1 cellular context compared by ENCODE assay signal in the genomic region with DNA sequence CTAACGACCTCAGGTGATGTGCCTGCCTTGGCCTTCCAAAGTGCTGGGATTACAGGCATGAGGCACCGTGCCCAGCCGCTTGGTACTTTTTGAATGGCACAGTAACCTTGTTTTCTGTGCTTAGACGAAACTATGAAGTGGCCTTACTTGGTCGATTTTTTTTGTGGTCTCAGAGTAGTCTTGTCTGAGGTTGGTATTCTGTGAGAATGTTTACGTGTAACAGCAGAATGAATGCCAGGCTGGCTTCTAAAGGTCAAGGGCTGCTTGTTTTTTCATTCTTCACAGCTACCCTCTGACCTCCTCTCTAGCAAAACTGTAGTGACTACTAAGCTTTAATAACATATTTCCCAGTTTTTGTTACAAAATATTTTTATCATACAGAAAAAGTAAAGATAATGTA.
A peak's percentile ranks its signal among the peaks of the same experiment; 100 is the strongest.
TF ChIP-seq lines count a peak whose summit lies in the region.

No MANE protein-coding gene starts in this region.

TF ChIP-seq in HepG2, 621 proteins besides CTCF, POLR2A, EP300 and RAD21 (continued from another document and continues in another):
- TF ChIP-seq, protein P1, sequence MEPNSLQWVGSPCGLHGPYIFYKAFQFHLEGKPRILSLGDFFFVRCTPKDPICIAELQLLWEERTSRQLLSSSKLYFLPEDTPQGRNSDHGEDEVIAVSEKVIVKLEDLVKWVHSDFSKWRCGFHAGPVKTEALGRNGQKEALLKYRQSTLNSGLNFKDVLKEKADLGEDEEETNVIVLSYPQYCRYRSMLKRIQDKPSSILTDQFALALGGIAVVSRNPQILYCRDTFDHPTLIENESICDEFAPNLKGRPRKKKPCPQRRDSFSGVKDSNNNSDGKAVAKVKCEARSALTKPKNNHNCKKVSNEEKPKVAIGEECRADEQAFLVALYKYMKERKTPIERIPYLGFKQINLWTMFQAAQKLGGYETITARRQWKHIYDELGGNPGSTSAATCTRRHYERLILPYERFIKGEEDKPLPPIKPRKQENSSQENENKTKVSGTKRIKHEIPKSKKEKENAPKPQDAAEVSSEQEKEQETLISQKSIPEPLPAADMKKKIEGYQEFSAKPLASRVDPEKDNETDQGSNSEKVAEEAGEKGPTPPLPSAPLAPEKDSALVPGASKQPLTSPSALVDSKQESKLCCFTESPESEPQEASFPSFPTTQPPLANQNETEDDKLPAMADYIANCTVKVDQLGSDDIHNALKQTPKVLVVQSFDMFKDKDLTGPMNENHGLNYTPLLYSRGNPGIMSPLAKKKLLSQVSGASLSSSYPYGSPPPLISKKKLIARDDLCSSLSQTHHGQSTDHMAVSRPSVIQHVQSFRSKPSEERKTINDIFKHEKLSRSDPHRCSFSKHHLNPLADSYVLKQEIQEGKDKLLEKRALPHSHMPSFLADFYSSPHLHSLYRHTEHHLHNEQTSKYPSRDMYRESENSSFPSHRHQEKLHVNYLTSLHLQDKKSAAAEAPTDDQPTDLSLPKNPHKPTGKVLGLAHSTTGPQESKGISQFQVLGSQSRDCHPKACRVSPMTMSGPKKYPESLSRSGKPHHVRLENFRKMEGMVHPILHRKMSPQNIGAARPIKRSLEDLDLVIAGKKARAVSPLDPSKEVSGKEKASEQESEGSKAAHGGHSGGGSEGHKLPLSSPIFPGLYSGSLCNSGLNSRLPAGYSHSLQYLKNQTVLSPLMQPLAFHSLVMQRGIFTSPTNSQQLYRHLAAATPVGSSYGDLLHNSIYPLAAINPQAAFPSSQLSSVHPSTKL (CRISPR knock-in tag; IDR thresholded peaks at IDR 0.05): peak; percentile 66
- TF ChIP-seq FOXA3 (CRISPR knock-in tag; IDR thresholded peaks at IDR 0.05): 0 out of 2 replicates have a peak, but pooled peaks have one; percentile 37
- TF ChIP-seq FOXO1 (CRISPR knock-in tag; IDR thresholded peaks at IDR 0.05): peak; percentile 64; the same call in 1 of the 2 replicates
- TF ChIP-seq, protein P2, sequence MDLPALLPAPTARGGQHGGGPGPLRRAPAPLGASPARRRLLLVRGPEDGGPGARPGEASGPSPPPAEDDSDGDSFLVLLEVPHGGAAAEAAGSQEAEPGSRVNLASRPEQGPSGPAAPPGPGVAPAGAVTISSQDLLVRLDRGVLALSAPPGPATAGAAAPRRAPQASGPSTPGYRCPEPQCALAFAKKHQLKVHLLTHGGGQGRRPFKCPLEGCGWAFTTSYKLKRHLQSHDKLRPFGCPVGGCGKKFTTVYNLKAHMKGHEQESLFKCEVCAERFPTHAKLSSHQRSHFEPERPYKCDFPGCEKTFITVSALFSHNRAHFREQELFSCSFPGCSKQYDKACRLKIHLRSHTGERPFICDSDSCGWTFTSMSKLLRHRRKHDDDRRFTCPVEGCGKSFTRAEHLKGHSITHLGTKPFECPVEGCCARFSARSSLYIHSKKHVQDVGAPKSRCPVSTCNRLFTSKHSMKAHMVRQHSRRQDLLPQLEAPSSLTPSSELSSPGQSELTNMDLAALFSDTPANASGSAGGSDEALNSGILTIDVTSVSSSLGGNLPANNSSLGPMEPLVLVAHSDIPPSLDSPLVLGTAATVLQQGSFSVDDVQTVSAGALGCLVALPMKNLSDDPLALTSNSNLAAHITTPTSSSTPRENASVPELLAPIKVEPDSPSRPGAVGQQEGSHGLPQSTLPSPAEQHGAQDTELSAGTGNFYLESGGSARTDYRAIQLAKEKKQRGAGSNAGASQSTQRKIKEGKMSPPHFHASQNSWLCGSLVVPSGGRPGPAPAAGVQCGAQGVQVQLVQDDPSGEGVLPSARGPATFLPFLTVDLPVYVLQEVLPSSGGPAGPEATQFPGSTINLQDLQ (CRISPR knock-in tag; IDR thresholded peaks at IDR 0.05): no peak
- TF ChIP-seq NR2F1 (CRISPR knock-in tag; IDR thresholded peaks at IDR 0.05): peak; percentile 67 to 84; a peak in 3 of 4 replicates
- TF ChIP-seq, protein P3, sequence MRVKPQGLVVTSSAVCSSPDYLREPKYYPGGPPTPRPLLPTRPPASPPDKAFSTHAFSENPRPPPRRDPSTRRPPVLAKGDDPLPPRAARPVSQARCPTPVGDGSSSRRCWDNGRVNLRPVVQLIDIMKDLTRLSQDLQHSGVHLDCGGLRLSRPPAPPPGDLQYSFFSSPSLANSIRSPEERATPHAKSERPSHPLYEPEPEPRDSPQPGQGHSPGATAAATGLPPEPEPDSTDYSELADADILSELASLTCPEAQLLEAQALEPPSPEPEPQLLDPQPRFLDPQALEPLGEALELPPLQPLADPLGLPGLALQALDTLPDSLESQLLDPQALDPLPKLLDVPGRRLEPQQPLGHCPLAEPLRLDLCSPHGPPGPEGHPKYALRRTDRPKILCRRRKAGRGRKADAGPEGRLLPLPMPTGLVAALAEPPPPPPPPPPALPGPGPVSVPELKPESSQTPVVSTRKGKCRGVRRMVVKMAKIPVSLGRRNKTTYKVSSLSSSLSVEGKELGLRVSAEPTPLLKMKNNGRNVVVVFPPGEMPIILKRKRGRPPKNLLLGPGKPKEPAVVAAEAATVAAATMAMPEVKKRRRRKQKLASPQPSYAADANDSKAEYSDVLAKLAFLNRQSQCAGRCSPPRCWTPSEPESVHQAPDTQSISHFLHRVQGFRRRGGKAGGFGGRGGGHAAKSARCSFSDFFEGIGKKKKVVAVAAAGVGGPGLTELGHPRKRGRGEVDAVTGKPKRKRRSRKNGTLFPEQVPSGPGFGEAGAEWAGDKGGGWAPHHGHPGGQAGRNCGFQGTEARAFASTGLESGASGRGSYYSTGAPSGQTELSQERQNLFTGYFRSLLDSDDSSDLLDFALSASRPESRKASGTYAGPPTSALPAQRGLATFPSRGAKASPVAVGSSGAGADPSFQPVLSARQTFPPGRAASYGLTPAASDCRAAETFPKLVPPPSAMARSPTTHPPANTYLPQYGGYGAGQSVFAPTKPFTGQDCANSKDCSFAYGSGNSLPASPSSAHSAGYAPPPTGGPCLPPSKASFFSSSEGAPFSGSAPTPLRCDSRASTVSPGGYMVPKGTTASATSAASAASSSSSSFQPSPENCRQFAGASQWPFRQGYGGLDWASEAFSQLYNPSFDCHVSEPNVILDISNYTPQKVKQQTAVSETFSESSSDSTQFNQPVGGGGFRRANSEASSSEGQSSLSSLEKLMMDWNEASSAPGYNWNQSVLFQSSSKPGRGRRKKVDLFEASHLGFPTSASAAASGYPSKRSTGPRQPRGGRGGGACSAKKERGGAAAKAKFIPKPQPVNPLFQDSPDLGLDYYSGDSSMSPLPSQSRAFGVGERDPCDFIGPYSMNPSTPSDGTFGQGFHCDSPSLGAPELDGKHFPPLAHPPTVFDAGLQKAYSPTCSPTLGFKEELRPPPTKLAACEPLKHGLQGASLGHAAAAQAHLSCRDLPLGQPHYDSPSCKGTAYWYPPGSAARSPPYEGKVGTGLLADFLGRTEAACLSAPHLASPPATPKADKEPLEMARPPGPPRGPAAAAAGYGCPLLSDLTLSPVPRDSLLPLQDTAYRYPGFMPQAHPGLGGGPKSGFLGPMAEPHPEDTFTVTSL (CRISPR knock-in tag; IDR thresholded peaks at IDR 0.05; ENCODE audit: borderline replicate concordance): peak; percentile 19; the same call in 1 of the 2 replicates
- TF ChIP-seq KLF13 (CRISPR knock-in tag; IDR thresholded peaks at IDR 0.05): no peak
- TF ChIP-seq, protein P4, sequence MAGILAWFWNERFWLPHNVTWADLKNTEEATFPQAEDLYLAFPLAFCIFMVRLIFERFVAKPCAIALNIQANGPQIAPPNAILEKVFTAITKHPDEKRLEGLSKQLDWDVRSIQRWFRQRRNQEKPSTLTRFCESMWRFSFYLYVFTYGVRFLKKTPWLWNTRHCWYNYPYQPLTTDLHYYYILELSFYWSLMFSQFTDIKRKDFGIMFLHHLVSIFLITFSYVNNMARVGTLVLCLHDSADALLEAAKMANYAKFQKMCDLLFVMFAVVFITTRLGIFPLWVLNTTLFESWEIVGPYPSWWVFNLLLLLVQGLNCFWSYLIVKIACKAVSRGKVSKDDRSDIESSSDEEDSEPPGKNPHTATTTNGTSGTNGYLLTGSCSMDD (CRISPR knock-in tag; IDR thresholded peaks at IDR 0.05): no peak
- no peak for TF ChIP-seq SOX6 (IDR thresholded peaks at IDR 0.05)
- 0 out of 2 replicates have a peak, but pooled peaks have one; percentile 30 for TF ChIP-seq SOX6 (CRISPR knock-in tag; IDR thresholded peaks at IDR 0.05)
- TF ChIP-seq IRF2 (CRISPR knock-in tag; IDR thresholded peaks at IDR 0.05): 0 out of 2 replicates have a peak, but pooled peaks have one; percentile 19
- TF ChIP-seq, protein P5, sequence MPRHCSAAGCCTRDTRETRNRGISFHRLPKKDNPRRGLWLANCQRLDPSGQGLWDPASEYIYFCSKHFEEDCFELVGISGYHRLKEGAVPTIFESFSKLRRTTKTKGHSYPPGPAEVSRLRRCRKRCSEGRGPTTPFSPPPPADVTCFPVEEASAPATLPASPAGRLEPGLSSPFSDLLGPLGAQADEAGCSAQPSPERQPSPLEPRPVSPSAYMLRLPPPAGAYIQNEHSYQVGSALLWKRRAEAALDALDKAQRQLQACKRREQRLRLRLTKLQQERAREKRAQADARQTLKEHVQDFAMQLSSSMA (CRISPR knock-in tag; IDR thresholded peaks at IDR 0.05): no peak
- TF ChIP-seq, protein P6, sequence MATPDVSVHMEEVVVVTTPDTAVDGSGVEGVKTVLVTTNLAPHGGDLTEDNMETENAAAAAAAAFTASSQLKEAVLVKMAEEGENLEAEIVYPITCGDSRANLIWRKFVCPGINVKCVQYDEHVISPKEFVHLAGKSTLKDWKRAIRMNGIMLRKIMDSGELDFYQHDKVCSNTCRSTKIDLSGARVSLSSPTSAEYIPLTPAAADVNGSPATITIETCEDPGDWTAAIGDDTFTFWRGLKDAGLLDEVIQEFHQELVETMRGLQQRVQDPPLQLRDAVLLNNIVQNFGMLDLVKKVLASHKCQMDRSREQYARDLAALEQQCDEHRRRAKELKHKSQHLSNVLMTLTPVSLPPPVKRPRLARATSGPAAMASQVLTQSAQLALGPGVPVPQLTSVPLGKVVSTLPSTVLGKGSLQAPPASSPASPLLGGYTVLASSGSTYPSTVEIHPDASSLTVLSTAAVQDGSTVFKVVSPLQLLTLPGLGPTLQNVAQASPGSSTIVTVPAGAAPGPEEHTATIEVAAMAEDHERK (CRISPR knock-in tag; IDR thresholded peaks at IDR 0.05; ENCODE audit: low read depth): no peak
- peak; percentile 37; the same call in 1 of the 2 replicates for TF ChIP-seq RXRB (CRISPR knock-in tag; IDR thresholded peaks at IDR 0.05; ENCODE audit: borderline replicate concordance)
- TF ChIP-seq NFKBIZ (CRISPR knock-in tag; IDR thresholded peaks at IDR 0.05): no peak
- peak; percentile 64 for TF ChIP-seq RARA (CRISPR knock-in tag; IDR thresholded peaks at IDR 0.05)
- no peak for TF ChIP-seq KAT7 (CRISPR knock-in tag; IDR thresholded peaks at IDR 0.05; ENCODE audit: borderline replicate concordance)
- TF ChIP-seq, protein P7, sequence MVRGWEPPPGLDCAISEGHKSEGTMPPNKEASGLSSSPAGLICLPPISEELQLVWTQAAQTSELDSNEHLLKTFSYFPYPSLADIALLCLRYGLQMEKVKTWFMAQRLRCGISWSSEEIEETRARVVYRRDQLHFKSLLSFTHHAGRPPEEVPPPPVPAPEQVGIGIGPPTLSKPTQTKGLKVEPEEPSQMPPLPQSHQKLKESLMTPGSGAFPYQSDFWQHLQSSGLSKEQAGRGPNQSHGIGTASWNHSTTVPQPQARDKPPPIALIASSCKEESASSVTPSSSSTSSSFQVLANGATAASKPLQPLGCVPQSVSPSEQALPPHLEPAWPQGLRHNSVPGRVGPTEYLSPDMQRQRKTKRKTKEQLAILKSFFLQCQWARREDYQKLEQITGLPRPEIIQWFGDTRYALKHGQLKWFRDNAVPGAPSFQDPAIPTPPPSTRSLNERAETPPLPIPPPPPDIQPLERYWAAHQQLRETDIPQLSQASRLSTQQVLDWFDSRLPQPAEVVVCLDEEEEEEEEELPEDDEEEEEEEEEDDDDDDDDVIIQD (CRISPR knock-in tag; IDR thresholded peaks at IDR 0.05; ENCODE audit: low read depth): peak; percentile 87; the same call in 1 of the 2 replicates
- TF ChIP-seq, protein P8, sequence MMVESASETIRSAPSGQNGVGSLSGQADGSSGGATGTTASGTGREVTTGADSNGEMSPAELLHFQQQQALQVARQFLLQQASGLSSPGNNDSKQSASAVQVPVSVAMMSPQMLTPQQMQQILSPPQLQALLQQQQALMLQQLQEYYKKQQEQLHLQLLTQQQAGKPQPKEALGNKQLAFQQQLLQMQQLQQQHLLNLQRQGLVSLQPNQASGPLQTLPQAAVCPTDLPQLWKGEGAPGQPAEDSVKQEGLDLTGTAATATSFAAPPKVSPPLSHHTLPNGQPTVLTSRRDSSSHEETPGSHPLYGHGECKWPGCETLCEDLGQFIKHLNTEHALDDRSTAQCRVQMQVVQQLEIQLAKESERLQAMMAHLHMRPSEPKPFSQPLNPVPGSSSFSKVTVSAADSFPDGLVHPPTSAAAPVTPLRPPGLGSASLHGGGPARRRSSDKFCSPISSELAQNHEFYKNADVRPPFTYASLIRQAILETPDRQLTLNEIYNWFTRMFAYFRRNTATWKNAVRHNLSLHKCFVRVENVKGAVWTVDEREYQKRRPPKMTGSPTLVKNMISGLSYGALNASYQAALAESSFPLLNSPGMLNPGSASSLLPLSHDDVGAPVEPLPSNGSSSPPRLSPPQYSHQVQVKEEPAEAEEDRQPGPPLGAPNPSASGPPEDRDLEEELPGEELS (CRISPR knock-in tag; IDR thresholded peaks at IDR 0.05): peak; percentile 19; the same call in 1 of the 2 replicates
- no peak for TF ChIP-seq PHB2 (IDR thresholded peaks at IDR 0.05; ENCODE audit: partially characterized antibody)
- no peak for TF ChIP-seq SOX13 (IDR thresholded peaks at IDR 0.05)
- TF ChIP-seq SOX13 (CRISPR knock-in tag; conservative IDR thresholded peaks at IDR 0.05 in 1 of 2, IDR thresholded peaks at IDR 0.05 in 1 of 2): peak in 1 of 2 experiments; percentile 46; a peak in 1 of 4 replicates
- TF ChIP-seq NR1H2 (CRISPR knock-in tag; IDR thresholded peaks at IDR 0.05; ENCODE audit: borderline replicate concordance, low read depth): no peak
- TF ChIP-seq, protein P9, sequence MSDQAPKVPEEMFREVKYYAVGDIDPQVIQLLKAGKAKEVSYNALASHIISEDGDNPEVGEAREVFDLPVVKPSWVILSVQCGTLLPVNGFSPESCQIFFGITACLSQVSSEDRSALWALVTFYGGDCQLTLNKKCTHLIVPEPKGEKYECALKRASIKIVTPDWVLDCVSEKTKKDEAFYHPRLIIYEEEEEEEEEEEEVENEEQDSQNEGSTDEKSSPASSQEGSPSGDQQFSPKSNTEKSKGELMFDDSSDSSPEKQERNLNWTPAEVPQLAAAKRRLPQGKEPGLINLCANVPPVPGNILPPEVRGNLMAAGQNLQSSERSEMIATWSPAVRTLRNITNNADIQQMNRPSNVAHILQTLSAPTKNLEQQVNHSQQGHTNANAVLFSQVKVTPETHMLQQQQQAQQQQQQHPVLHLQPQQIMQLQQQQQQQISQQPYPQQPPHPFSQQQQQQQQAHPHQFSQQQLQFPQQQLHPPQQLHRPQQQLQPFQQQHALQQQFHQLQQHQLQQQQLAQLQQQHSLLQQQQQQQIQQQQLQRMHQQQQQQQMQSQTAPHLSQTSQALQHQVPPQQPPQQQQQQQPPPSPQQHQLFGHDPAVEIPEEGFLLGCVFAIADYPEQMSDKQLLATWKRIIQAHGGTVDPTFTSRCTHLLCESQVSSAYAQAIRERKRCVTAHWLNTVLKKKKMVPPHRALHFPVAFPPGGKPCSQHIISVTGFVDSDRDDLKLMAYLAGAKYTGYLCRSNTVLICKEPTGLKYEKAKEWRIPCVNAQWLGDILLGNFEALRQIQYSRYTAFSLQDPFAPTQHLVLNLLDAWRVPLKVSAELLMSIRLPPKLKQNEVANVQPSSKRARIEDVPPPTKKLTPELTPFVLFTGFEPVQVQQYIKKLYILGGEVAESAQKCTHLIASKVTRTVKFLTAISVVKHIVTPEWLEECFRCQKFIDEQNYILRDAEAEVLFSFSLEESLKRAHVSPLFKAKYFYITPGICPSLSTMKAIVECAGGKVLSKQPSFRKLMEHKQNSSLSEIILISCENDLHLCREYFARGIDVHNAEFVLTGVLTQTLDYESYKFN (CRISPR knock-in tag; conservative IDR thresholded peaks at IDR 0.05): 0 out of 2 replicates have a peak, but pooled peaks have one; percentile 29
- peak; percentile 63 for TF ChIP-seq ZMYM4 (CRISPR knock-in tag; IDR thresholded peaks at IDR 0.05)
- TF ChIP-seq NRL (CRISPR knock-in tag; IDR thresholded peaks at IDR 0.05; ENCODE audit: borderline replicate concordance): no peak
- TF ChIP-seq GABPA (IDR thresholded peaks at IDR 0.05; ENCODE audit: low read depth, low read length): no peak
- TF ChIP-seq GABPA (CRISPR knock-in tag; IDR thresholded peaks at IDR 0.05; ENCODE audit: low read depth): 0 out of 2 replicates have a peak, but pooled peaks have one; percentile 10
- no peak for TF ChIP-seq NKX3-1 (CRISPR knock-in tag; IDR thresholded peaks at IDR 0.05)
